8 cellular contexts compared by ENCODE assay signal in the genomic region with DNA sequence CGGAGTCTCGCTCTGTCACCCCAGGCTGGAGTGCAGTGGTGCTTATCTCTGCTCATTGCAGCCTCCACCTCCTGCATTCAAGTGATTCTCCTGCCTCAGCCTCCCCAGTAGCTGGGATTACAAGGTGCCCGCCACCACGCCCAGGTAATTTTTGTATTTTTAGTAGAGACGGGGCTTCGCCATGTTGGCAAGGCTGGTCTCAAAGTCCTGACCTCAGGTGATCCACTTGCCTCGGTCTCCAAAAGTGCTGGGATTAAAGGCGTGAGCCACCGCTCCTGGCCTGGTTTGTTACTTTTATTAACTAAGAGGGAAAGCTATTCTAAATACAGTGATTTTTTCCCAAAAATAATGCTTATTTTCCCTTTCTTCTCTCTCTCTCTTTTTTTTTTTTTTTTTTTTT. TPM values are rescaled to one million over a fixed set of nuclear protein-coding genes. Genes with fewer than 3 reads are reported as not detected.
DNase-seq lines count a peak whose midpoint lies in the region; ATAC-seq and TF ChIP-seq lines count a peak whose summit lies in the region.

No MANE protein-coding gene starts in this region.

- peak overlapping the region; percentile 67 to 75 for H3K4me3 ChIP-seq in CD4-positive, alpha-beta memory T cell (ENCODE audit: low read length in 2 of 2)
- H3K4me3 ChIP-seq in Panc1 (ENCODE audit: low read depth in 2 of 2, low read length in 2 of 2) (peak overlapping the region; percentile 63 to 83), epithelial cell of proximal tubule (ENCODE audit: low read depth, low read length) (peak overlapping the region; percentile 64), trophoblast cell (ENCODE audit: low read depth, low read length) (no peak overlapping the region)

- POLR2A ChIA-PET in CD4-positive, alpha-beta memory T cell (lab: Charles Lee; ENCODE audit: partially characterized antibody) = interaction anchor here (0.7 kb wide), 1 partner anchor 179 kb away, joined by 4 read pairs; no protein-coding TSS in a partner anchor
- POLR2A ChIA-PET in Panc1 (lab: Charles Lee) = no interaction called here

- no peak overlapping the region for H2BK120ac ChIP-seq in trophoblast cell (ENCODE audit: insufficient read depth, low read length, poor library complexity)

- H3K4me1 Mint-ChIP-seq in CD4-positive, alpha-beta memory T cell = peaks cover 9 to 18% (median 13%) of the 10 kb centered on the region in 4 donors

- no peaks in the 10 kb centered on the region for H3K9me3 ChIP-seq in CD4-positive, alpha-beta memory T cell (ENCODE audit: control insufficient read depth in 1 of 2, low read length in 2 of 2)
- H3K9me3 ChIP-seq in Panc1 (ENCODE audit: control insufficient read depth, insufficient read depth, low read depth, low read length) (no peaks in the 10 kb centered on the region), trophoblast cell (ENCODE audit: insufficient read depth, low read depth, low read length) (no peaks in the 10 kb centered on the region)

- H3K27me3 ChIP-seq in CD4-positive, alpha-beta memory T cell (ENCODE audit: insufficient read depth, low read length) = no peaks in the 10 kb centered on the region
- H3K27me3 ChIP-seq in Panc1 (ENCODE audit: control insufficient read depth, insufficient read depth, low read length) = no peaks in the 10 kb centered on the region
- H3K27me3 ChIP-seq in trophoblast cell (ENCODE audit: insufficient read depth, low read length) = no peaks in the 10 kb centered on the region

- H3K4me3 Mint-ChIP-seq in CD4-positive, alpha-beta memory T cell = peak overlapping the region; percentile 92 to 100 (median 96)

- peaks cover 0 to 2% (median 0%) of the 10 kb centered on the region in 8 donors for H3K9me3 Mint-ChIP-seq in CD4-positive, alpha-beta memory T cell

- no peak overlapping the region for H3K9ac ChIP-seq in trophoblast cell (ENCODE audit: low read length)

- no peaks in the 10 kb centered on the region for H3K36me3 ChIP-seq in CD4-positive, alpha-beta memory T cell (ENCODE audit: insufficient read depth, low read length)
- H3K36me3 ChIP-seq in Panc1 (ENCODE audit: control insufficient read depth, insufficient read depth, low read length) (peaks cover 21% of the 10 kb centered on the region; the same call in 1 of the 2 replicates), trophoblast cell (ENCODE audit: control insufficient read depth in 1 of 2, insufficient read depth in 2 of 2, low read length in 2 of 2) (no peaks in the 10 kb centered on the region)

- H2BK5ac ChIP-seq in trophoblast cell (ENCODE audit: low read depth, low read length, poor library complexity) = no peak overlapping the region

- ATAC-seq in Panc1 (no peak), GM18868 (IDR thresholded peaks at IDR 0.05; ENCODE audit: unreplicated experiment) (no peak), HG03280 (IDR thresholded peaks at IDR 0.05; ENCODE audit: unreplicated experiment) (no peak)

- no peak overlapping the region for H3K23ac ChIP-seq in trophoblast cell (ENCODE audit: low read length)

- peak overlapping the region; percentile 79 for H4K8ac ChIP-seq in trophoblast cell (ENCODE audit: low read depth, low read length)

- DNase-seq in CD4-positive, alpha-beta memory T cell = no peak
- DNase-seq in Panc1 (ENCODE audit: low read depth, low spot score) = no peak
- DNase-seq in epithelial cell of proximal tubule (ENCODE audit: low read depth) = no peak
- DNase-seq in trophoblast cell = no peak
- DNase-seq in cerebellar cortex (ENCODE audit: low spot score) = no peak
- DNase-seq in SK-N-DZ (ENCODE audit: low spot score) = no peak

- H3K4me1 ChIP-seq in CD4-positive, alpha-beta memory T cell (ENCODE audit: insufficient read depth, low read length) = peaks cover 10% of the 10 kb centered on the region
- H3K4me1 ChIP-seq in Panc1 (ENCODE audit: control insufficient read depth, insufficient read depth, low read length) (peaks cover 5% of the 10 kb centered on the region; the same call in 1 of the 2 replicates), trophoblast cell (ENCODE audit: control insufficient read depth in 1 of 2, insufficient read depth in 2 of 2, low read length in 2 of 2) (no peaks in the 10 kb centered on the region)

- in situ Hi-C loops in Panc1 (cut with HindIII; ENCODE audit: low pct_unique_long_range_greater_than_20kb, low sequenced_read_pairs) = no loop called here

- H4K91ac ChIP-seq in trophoblast cell (ENCODE audit: low read depth, low read length) = peak overlapping the region; percentile 37

- H3K14ac ChIP-seq in trophoblast cell (ENCODE audit: low read length) = no peak overlapping the region

- peaks cover 5% of the 10 kb centered on the region for H3K79me1 ChIP-seq in trophoblast cell (ENCODE audit: low read length)

- no peak overlapping the region for H3K4me2 ChIP-seq in trophoblast cell (ENCODE audit: low read length)

- TF ChIP-seq CTCF in Panc1 (IDR thresholded peaks at IDR 0.05) = no peak
- TF ChIP-seq CTCF in epithelial cell of proximal tubule (conservative IDR thresholded peaks at IDR 0.05; ENCODE audit: low read depth, low read length) = no peak

- BruUV-seq in Panc1 (replicated peaks; lab: Mats Ljungman, UMichigan) = no TSS peak

- H2AFZ ChIP-seq in trophoblast cell (ENCODE audit: insufficient read depth, low read length, poor library complexity) = peak overlapping the region; percentile 71

- no peak overlapping the region for H2BK12ac ChIP-seq in trophoblast cell (ENCODE audit: low read length)

- H2AK5ac ChIP-seq in trophoblast cell (ENCODE audit: low read length) = no peak overlapping the region

- H3K36me3 Mint-ChIP-seq in CD4-positive, alpha-beta memory T cell = peaks cover 0 to 10% of the 10 kb centered on the region in 2 donors

- intact Hi-C loops in CD4-positive, alpha-beta memory T cell (cut with micrococcal nuclease) = loop anchor here (10.0 kb wide), 2 partner anchors 184 to 854 kb away; a partner anchor contains a TSS
- intact Hi-C loops in Panc1 (cut with micrococcal nuclease; ENCODE audit: unreplicated experiment) = no loop called here

- H3K27me3 Mint-ChIP-seq in CD4-positive, alpha-beta memory T cell = peaks cover 0 to 5% of the 10 kb centered on the region in 2 donors

- WGBS in trophoblast cell (ENCODE audit: extremely low coverage, insufficient coverage, insufficient read length) = no CpG with 5 or more reads among the region's 9 CpGs

- H3K27ac Mint-ChIP-seq in CD4-positive, alpha-beta memory T cell = peak overlapping the region in 6 of 7 donors; percentile 87 to 100 (median 98)

- H3K18ac ChIP-seq in trophoblast cell (ENCODE audit: low read length) = no peak overlapping the region

- H3K27ac ChIP-seq in CD4-positive, alpha-beta memory T cell (ENCODE audit: low read depth, low read length) = peak overlapping the region; percentile 88
- H3K27ac ChIP-seq in Panc1 (ENCODE audit: low read length) (peak overlapping the region; percentile 91), trophoblast cell (ENCODE audit: low read depth, low read length) (no peak overlapping the region)

- CTCF ChIA-PET in CD4-positive, alpha-beta memory T cell (lab: Charles Lee; ENCODE audit: partially characterized antibody) = interaction anchor here (0.6 to 1.2 kb wide), 5 partner anchors 49 to 751 kb away, joined by 3 to 5 read pairs (median 3); a partner anchor contains a TSS
- CTCF ChIA-PET in Panc1 (lab: Charles Lee) = interaction anchor here (0.6 kb wide), 1 partner anchor 186 kb away, joined by 15 read pairs; no protein-coding TSS in a partner anchor

- peaks cover 2% of the 10 kb centered on the region for H3K79me2 ChIP-seq in trophoblast cell (ENCODE audit: control insufficient read depth, insufficient read depth, low read length, poor library complexity)

- H4K12ac ChIP-seq in trophoblast cell (ENCODE audit: low read depth, low read length) = peak overlapping the region; percentile 54

- no peak overlapping the region for H3K4ac ChIP-seq in trophoblast cell (ENCODE audit: low read depth, low read length)

RNA-seq across cellular contexts. Expression of a gene that starts 0.9 kb away (rescaled TPM):
- 1 to 10 TPM in 1 of 2 experiments, under 1 TPM in 1; 0.67 to 1.5 TPM for total RNA-seq in CD4-positive, alpha-beta memory T cell
- polyA plus RNA-seq in CD4-positive, alpha-beta memory T cell = under 1 TPM in 1 of 2 donors, not detected in 1; 0.77 TPM
- total RNA-seq in Panc1 (2021; ENCODE audit: unreplicated experiment) = 25.2 TPM
- 3.9 TPM for polyA plus RNA-seq in Panc1 (2012; ENCODE audit: insufficient read length)
- total RNA-seq in epithelial cell of proximal tubule = 23.4 and 24.3 TPM in 2 replicates
- 16.1 and 16.9 TPM in 2 replicates for polyA plus RNA-seq in trophoblast cell (2013)
- polyA plus RNA-seq in SK-N-DZ (2014; cell fraction: cytosol; rRNA removed) = 16.5 and 23.4 TPM in 2 replicates
- 27.2 and 33.2 TPM in 2 replicates for polyA plus RNA-seq in SK-N-DZ (2014; cell fraction: nucleus; rRNA removed)
